In genomic region chr2:170973225-170973491, GRCh38 we compare ENCODE assay signal across 8 cellular contexts. TPM values are rescaled to one million over a fixed set of nuclear protein-coding genes. Genes with fewer than 3 reads are reported as not detected.
DNase-seq lines count a peak whose midpoint lies in the region; ATAC-seq and TF ChIP-seq lines count a peak whose summit lies in the region.

No MANE protein-coding gene starts in this region.

- H3K36me3 Mint-ChIP-seq in T-helper 1 cell treated with Interleukin-12 subunit alpha and Interleukin-12 subunit beta and Interleukin-4 antibody, amounts not matched to agents 30 μg/mL and 1 μg/mL, for 36 hours (ENCODE audit: low read depth) = peaks cover 4% of the 10 kb centered on the region
- H3K36me3 Mint-ChIP-seq in activated B cell treated with CpG ODN at 0.5 μM for 24 hours (ENCODE audit: low read depth) = peaks cover 5% of the 10 kb centered on the region
- H3K36me3 Mint-ChIP-seq in stimulated activated memory B cell treated with anti-CD40 and anti-IgM and Interleukin-4, amounts not matched to agents 10 μg/mL and 1 μg/mL and 100 μg/mL, for 72 hours = peaks cover 5% of the 10 kb centered on the region

- H3K9me3 Mint-ChIP-seq in T-helper 1 cell treated with Interleukin-12 subunit alpha and Interleukin-12 subunit beta and Interleukin-4 antibody, amounts not matched to agents 30 μg/mL and 1 μg/mL, for 36 hours = no peaks in the 10 kb centered on the region
- H3K9me3 Mint-ChIP-seq in activated B cell treated with CpG ODN at 0.5 μM for 24 hours = no peaks in the 10 kb centered on the region
- H3K9me3 Mint-ChIP-seq in stimulated activated memory B cell treated with anti-CD40 and anti-IgM and Interleukin-4, amounts not matched to agents 10 μg/mL and 1 μg/mL and 100 μg/mL, for 72 hours = no peaks in the 10 kb centered on the region

- H3K4me1 Mint-ChIP-seq in T-helper 1 cell treated with Interleukin-12 subunit alpha and Interleukin-12 subunit beta and Interleukin-4 antibody, amounts not matched to agents 30 μg/mL and 1 μg/mL, for 36 hours (ENCODE audit: low read depth) = peaks cover 4% of the 10 kb centered on the region
- H3K4me1 Mint-ChIP-seq in activated B cell treated with CpG ODN at 0.5 μM for 24 hours = peaks cover 15% of the 10 kb centered on the region
- H3K4me1 Mint-ChIP-seq in stimulated activated memory B cell treated with anti-CD40 and anti-IgM and Interleukin-4, amounts not matched to agents 10 μg/mL and 1 μg/mL and 100 μg/mL, for 72 hours = peaks cover 22% of the 10 kb centered on the region

- ATAC-seq in activated B cell treated with CpG ODN at 0.5 μM for 24 hours (ENCODE audit: low read depth) (no peak), HG03095 (IDR thresholded peaks at IDR 0.05; ENCODE audit: unreplicated experiment) (no peak)
- no peak for ATAC-seq in stimulated activated memory B cell treated with anti-CD40 and anti-IgM and Interleukin-4, amounts not matched to agents 10 μg/mL and 1 μg/mL and 100 μg/mL, for 72 hours

- TF ChIP-seq CTCF in activated B cell treated with CpG ODN at 0.5 μM for 24 hours (IDR thresholded peaks at IDR 0.05) = no peak

- no peaks in the 10 kb centered on the region for H3K9me3 ChIP-seq in iPS-18a (ENCODE audit: control insufficient read depth, low read depth, low read length)

- peak overlapping the region; percentile 60 for H3K9ac ChIP-seq in iPS-18a (ENCODE audit: low read length)

- peaks cover 7% of the 10 kb centered on the region for H3K4me1 ChIP-seq in iPS-18a (ENCODE audit: control insufficient read depth, low read depth, low read length)

- CTCF ChIA-PET in activated B cell treated with CpG ODN at 0.5 μM for 24 hours (lab: Charles Lee) = interaction anchor here (0.7 to 3.4 kb wide), 12 partner anchors 10 to 728 kb away, joined by 3 to 42 read pairs (median 4); partner anchors contain the start of gene GORASP2

- H3K36me3 ChIP-seq in iPS-18a (ENCODE audit: control insufficient read depth, low read depth, low read length) = no peaks in the 10 kb centered on the region

- DNase-seq in T-helper 1 cell (no peak), activated B cell treated with CpG ODN at 0.5 μM for 24 hours (no peak), DMS79 (lab: John Stamatoyannopoulos, UW) (no peak), pons (ENCODE audit: low spot score) (no peak)

- no peak overlapping the region for H3K27ac ChIP-seq in iPS-18a (ENCODE audit: low read length)

- H3K4me3 Mint-ChIP-seq in T-helper 1 cell treated with Interleukin-12 subunit alpha and Interleukin-12 subunit beta and Interleukin-4 antibody, amounts not matched to agents 30 μg/mL and 1 μg/mL, for 36 hours = peak overlapping the region; percentile 64
- peak overlapping the region; percentile 87 for H3K4me3 Mint-ChIP-seq in activated B cell treated with CpG ODN at 0.5 μM for 24 hours
- peak overlapping the region; percentile 85 for H3K4me3 Mint-ChIP-seq in stimulated activated memory B cell treated with anti-CD40 and anti-IgM and Interleukin-4, amounts not matched to agents 10 μg/mL and 1 μg/mL and 100 μg/mL, for 72 hours

- intact Hi-C loops in activated B cell treated with CpG ODN at 0.5 μM for 24 hours (cut with micrococcal nuclease) = loop anchor here (1.0 to 10.0 kb wide), 13 partner anchors 44 to 1584 kb away; partner anchors contain the start of genes DCAF17, GORASP2, HAT1 and PDK1

- no peaks in the 10 kb centered on the region for H3K27me3 Mint-ChIP-seq in T-helper 1 cell treated with Interleukin-12 subunit alpha and Interleukin-12 subunit beta and Interleukin-4 antibody, amounts not matched to agents 30 μg/mL and 1 μg/mL, for 36 hours (ENCODE audit: low read depth)
- H3K27me3 Mint-ChIP-seq in activated B cell treated with CpG ODN at 0.5 μM for 24 hours = no peaks in the 10 kb centered on the region
- H3K27me3 Mint-ChIP-seq in stimulated activated memory B cell treated with anti-CD40 and anti-IgM and Interleukin-4, amounts not matched to agents 10 μg/mL and 1 μg/mL and 100 μg/mL, for 72 hours = no peaks in the 10 kb centered on the region

- H3K27me3 ChIP-seq in iPS-18a (ENCODE audit: control insufficient read depth, insufficient read depth, low read length) = no peaks in the 10 kb centered on the region

- peak overlapping the region; percentile 54 for H3K4me3 ChIP-seq in iPS-18a (ENCODE audit: low read length)

- no peak overlapping the region for H3K27ac Mint-ChIP-seq in T-helper 1 cell treated with Interleukin-12 subunit alpha and Interleukin-12 subunit beta and Interleukin-4 antibody, amounts not matched to agents 30 μg/mL and 1 μg/mL, for 36 hours
- peak overlapping the region; percentile 81 for H3K27ac Mint-ChIP-seq in activated B cell treated with CpG ODN at 0.5 μM for 24 hours
- peak overlapping the region; percentile 74 for H3K27ac Mint-ChIP-seq in stimulated activated memory B cell treated with anti-CD40 and anti-IgM and Interleukin-4, amounts not matched to agents 10 μg/mL and 1 μg/mL and 100 μg/mL, for 72 hours

- POLR2A ChIA-PET in activated B cell treated with CpG ODN at 0.5 μM for 24 hours (lab: Charles Lee) = interaction anchor here (0.8 to 1.6 kb wide), 6 partner anchors 10 to 461 kb away, joined by 3 to 7 read pairs (median 5); partner anchors contain the start of genes DCAF17, GORASP2 and METTL8

RNA-seq across cellular contexts. Expression of gene GORASP2, which starts 44.1 kb away (rescaled TPM):
- total RNA-seq in activated B cell treated with CpG ODN at 0.5 μM for 24 hours = 60.7 and 69.7 TPM in 2 replicates
